In genomic region chr11:61022311-61023085, GRCh38 we compare ENCODE assay signal across 12 cellular contexts. TPM values are rescaled to one million over a fixed set of nuclear protein-coding genes. Genes with fewer than 3 reads are reported as not detected.
A peak's percentile ranks its signal among the peaks of the same experiment; 100 is the strongest.
DNase-seq lines count a peak whose midpoint lies in the region; ATAC-seq lines count a peak whose summit lies in the region.
"Had no signal": no experiment of that assay in that cellular context is flagged by ENCODE, and none has a peak within 500 bp of the region (broad histone marks: within the 10 kb centered on the region; RNA-seq: fewer than 3 reads in every experiment).

No MANE protein-coding gene starts in this region.

- peak overlapping the region; percentile 43 to 87 (median 77) for H3K4me3 Mint-ChIP-seq in CD4-positive, CD25-positive, alpha-beta regulatory T cell
- peak overlapping the region; percentile 68 for H3K4me3 Mint-ChIP-seq in activated T-cell treated with anti-CD3 and anti-CD28 coated beads, Interleukin-2, amount 50 U/mL, for 4 hours
- no peak overlapping the region for H3K4me3 Mint-ChIP-seq in memory B cell
- H3K4me3 Mint-ChIP-seq: nephron progenitor cell had no signal

- DNase-seq in CD4-positive, CD25-positive, alpha-beta regulatory T cell = no peak
- peak; percentile 41 for DNase-seq in activated T-cell treated with anti-CD3 and anti-CD28 coated beads, Interleukin-2, amount 50 U/mL, for 4 hours
- DNase-seq in memory B cell (ENCODE audit: low spot score in 2 of 2) (no peak), NCI-H1105 treated with DMSO at 0.1 percent for 48 hours (lab: John Stamatoyannopoulos, UW) (no peak), H7 (no peak)
- DNase-seq: OCI-M1 had no signal

- H3K27me3 Mint-ChIP-seq in CD4-positive, CD25-positive, alpha-beta regulatory T cell = no peaks in the 10 kb centered on the region
- no peaks in the 10 kb centered on the region for H3K27me3 Mint-ChIP-seq in activated T-cell treated with anti-CD3 and anti-CD28 coated beads, Interleukin-2, amount 50 U/mL, for 4 hours (ENCODE audit: low read depth)
- H3K27me3 Mint-ChIP-seq in memory B cell = no peaks in the 10 kb centered on the region

- H3K4me3 ChIP-seq in CD4-positive, CD25-positive, alpha-beta regulatory T cell (ENCODE audit: low read depth, low read length) = peak overlapping the region; percentile 41
- no peak overlapping the region for H3K4me3 ChIP-seq in H7 (ENCODE audit: insufficient read depth, low read depth, low read length)
- H3K4me3 ChIP-seq: ascending aorta had no signal

- H3K4me1 ChIP-seq in CD4-positive, CD25-positive, alpha-beta regulatory T cell (ENCODE audit: control insufficient read depth, insufficient read depth, low read length, poor library complexity, severe bottlenecking) = peaks cover 64% of the 10 kb centered on the region
- H3K4me1 ChIP-seq: ascending aorta, Caco-2 had no signal

- ATAC-seq in CD4-positive, CD25-positive, alpha-beta regulatory T cell (ENCODE audit: low read depth in 2 of 2) = no peak
- peak; percentile 4 to 6 for ATAC-seq in activated T-cell treated with anti-CD3 and anti-CD28 coated beads, Interleukin-2, amount 50 U/mL, for 4 hours
- ATAC-seq in memory B cell (ENCODE audit: low read depth) = peak; percentile 0
- ATAC-seq in GM19463 (IDR thresholded peaks at IDR 0.05; ENCODE audit: unreplicated experiment) = no peak
- ATAC-seq in GM19351 (IDR thresholded peaks at IDR 0.05; ENCODE audit: unreplicated experiment) = no peak

- H3K27ac ChIP-seq in CD4-positive, CD25-positive, alpha-beta regulatory T cell (ENCODE audit: insufficient read depth, low read length, poor library complexity, severe bottlenecking) = peak overlapping the region; percentile 93
- peak overlapping the region; percentile 69 for H3K27ac ChIP-seq in KOPT-K1 (ENCODE audit: low read depth, low read length, poor library complexity, severe bottlenecking)
- H3K27ac ChIP-seq: ascending aorta had no signal

- no peaks in the 10 kb centered on the region for H3K9me3 Mint-ChIP-seq in CD4-positive, CD25-positive, alpha-beta regulatory T cell
- H3K9me3 Mint-ChIP-seq in activated T-cell treated with anti-CD3 and anti-CD28 coated beads, Interleukin-2, amount 50 U/mL, for 4 hours = no peaks in the 10 kb centered on the region
- no peaks in the 10 kb centered on the region for H3K9me3 Mint-ChIP-seq in memory B cell

- H3K36me3 Mint-ChIP-seq in CD4-positive, CD25-positive, alpha-beta regulatory T cell = peaks cover 15% of the 10 kb centered on the region
- peaks cover 35% of the 10 kb centered on the region for H3K36me3 Mint-ChIP-seq in activated T-cell treated with anti-CD3 and anti-CD28 coated beads, Interleukin-2, amount 50 U/mL, for 4 hours (ENCODE audit: insufficient read depth)
- no peaks in the 10 kb centered on the region for H3K36me3 Mint-ChIP-seq in memory B cell

- peaks cover 31% of the 10 kb centered on the region for H3K36me3 ChIP-seq in CD4-positive, CD25-positive, alpha-beta regulatory T cell (ENCODE audit: control insufficient read depth, insufficient read depth, low read length)
- H3K36me3 ChIP-seq in KOPT-K1 (ENCODE audit: insufficient read depth, low read length) (peaks cover 31% of the 10 kb centered on the region), H7 (replicated peaks; ENCODE audit: control insufficient read depth, insufficient read depth, low read length) (no peaks in the 10 kb centered on the region)
- H3K36me3 ChIP-seq: ascending aorta had no signal

- no peaks in the 10 kb centered on the region for H3K9me3 ChIP-seq in CD4-positive, CD25-positive, alpha-beta regulatory T cell (ENCODE audit: control insufficient read depth in 2 of 2, low read length in 2 of 2)
- H3K9me3 ChIP-seq in KOPT-K1 (ENCODE audit: insufficient read depth, low read length, poor library complexity, severe bottlenecking) = no peaks in the 10 kb centered on the region
- H3K9me3 ChIP-seq: ascending aorta, Caco-2 had no signal

- H3K27me3 ChIP-seq in CD4-positive, CD25-positive, alpha-beta regulatory T cell (ENCODE audit: control insufficient read depth, insufficient read depth, low read length) = no peaks in the 10 kb centered on the region
- H3K27me3 ChIP-seq in H7 (ENCODE audit: control insufficient read depth, insufficient read depth, low read length) = peaks cover 4% of the 10 kb centered on the region; the same call in 1 of the 2 replicates
- H3K27me3 ChIP-seq: ascending aorta had no signal

- H3K27ac Mint-ChIP-seq in CD4-positive, CD25-positive, alpha-beta regulatory T cell = peak overlapping the region; percentile 92 to 99 (median 95)
- peak overlapping the region; percentile 85 for H3K27ac Mint-ChIP-seq in memory B cell
- H3K27ac Mint-ChIP-seq: nephron progenitor cell had no signal

- H3K4me1 Mint-ChIP-seq in CD4-positive, CD25-positive, alpha-beta regulatory T cell = peaks cover 21 to 79% (median 57%) of the 10 kb centered on the region in 4 donors
- H3K4me1 Mint-ChIP-seq in activated T-cell treated with anti-CD3 and anti-CD28 coated beads, Interleukin-2, amount 50 U/mL, for 4 hours (ENCODE audit: low read depth) = peaks cover 81% of the 10 kb centered on the region
- H3K4me1 Mint-ChIP-seq in memory B cell = peaks cover 44% of the 10 kb centered on the region

RNA-seq across cellular contexts. Expression of gene CD6, which starts 51.0 kb away (rescaled TPM):
- 398 TPM for total RNA-seq in CD4-positive, CD25-positive, alpha-beta regulatory T cell
- 100 to 1,000 TPM; 108 to 188 (median 130) TPM for polyA plus RNA-seq in CD4-positive, CD25-positive, alpha-beta regulatory T cell
- 100 to 1,000 TPM; 638 to 711 (median 642) TPM for total RNA-seq in activated T-cell treated with anti-CD3 and anti-CD28 coated beads, Interleukin-2, amount 50 U/mL, for 4 hours
- not detected in 2 replicates for total RNA-seq in H7 (2014; rRNA removed; shearing (Covaris generic))
- total RNA-seq: ascending aorta had no signal

Comparison
In these comparisons a context has a peak if more than half of its experiments do, and no peak if none do; other contexts are left out.
1. ATAC-seq: peak in activated T-cell treated with anti-CD3 and anti-CD28 coated beads, Interleukin-2, amount 50 U/mL, for 4 hours (2 of 2) and memory B cell (single experiment); none in CD4-positive, CD25-positive, alpha-beta regulatory T cell (0 of 2), GM19463 (single experiment) and GM19351 (single experiment).
2. RNA of gene CD6, which starts 51.0 kb away (total RNA-seq): 638 to 711 TPM in activated T-cell treated with anti-CD3 and anti-CD28 coated beads, Interleukin-2, amount 50 U/mL, for 4 hours and 398 TPM in CD4-positive, CD25-positive, alpha-beta regulatory T cell (single experiment); not detected in H7; every median in the first group is over 100 times any median in the second.